ENCODE assay signal across 13 cellular contexts in the genomic region with DNA sequence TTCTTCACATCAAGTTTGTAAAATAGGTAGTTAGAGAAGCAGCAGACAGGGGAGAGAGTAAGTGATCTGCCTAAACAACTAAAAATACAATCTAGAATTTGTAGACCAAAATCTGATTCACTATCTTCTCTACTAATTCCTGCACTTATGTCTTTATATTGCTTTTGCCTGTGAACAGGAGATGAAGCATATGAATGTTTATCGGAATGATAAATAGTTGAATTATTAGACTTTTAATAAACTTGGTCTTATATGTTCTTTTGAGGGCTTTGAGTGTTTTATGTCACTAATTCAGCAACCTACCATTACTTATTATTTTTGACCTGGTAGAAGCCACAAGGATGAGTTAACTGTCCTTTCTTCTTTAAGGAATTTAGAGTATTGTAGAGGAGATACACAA. TPM values are rescaled to one million over a fixed set of nuclear protein-coding genes. Genes with fewer than 3 reads are reported as not detected.
DNase-seq lines count a peak whose midpoint lies in the region; ATAC-seq, FAIRE-seq and TF ChIP-seq lines count a peak whose summit lies in the region.
"Had no signal": no experiment of that assay in that cellular context is flagged by ENCODE, and none has a peak within 500 bp of the region (broad histone marks: within the 10 kb centered on the region; RNA-seq: fewer than 3 reads in every experiment).

No MANE protein-coding gene starts in this region.

- H3K4me1 ChIP-seq in BE2C (no peaks in the 10 kb centered on the region), IMR-90 (ENCODE audit: control insufficient read depth, insufficient read depth, low read length) (no peaks in the 10 kb centered on the region), K562 (replicated peaks in 1 of 2; ENCODE audit: control insufficient read depth in 2 of 2, insufficient read depth in 2 of 2, low read length in 2 of 2) (peaks cover 11 to 25% of the 10 kb centered on the region in 2 experiments; a peak in 4 of 5 replicates), mesendoderm (ENCODE audit: control insufficient read depth, low read depth, low read length) (peaks cover 5% of the 10 kb centered on the region)

- H3K79me1 ChIP-seq in IMR-90 (ENCODE audit: low read depth in 1 of 2, low read length in 2 of 2) (peaks cover 16 to 59% of the 10 kb centered on the region in 2 experiments; a peak in 3 of 4 replicates), mesendoderm (ENCODE audit: low read length) (peaks cover 16% of the 10 kb centered on the region)

- H3K9ac ChIP-seq in IMR-90 (ENCODE audit: low read depth, low read length) (no peak overlapping the region), K562 (ENCODE audit: insufficient read depth in 1 of 2, low read depth in 2 of 2, low read length in 2 of 2) (peak overlapping the region in 1 of 2 experiments; percentile 95; a peak in 2 of 4 replicates), mesendoderm (ENCODE audit: low read length) (no peak overlapping the region)

- no peak for TF ChIP-seq EP300 in K562 (IDR thresholded peaks at IDR 0.05; ENCODE audit: low read length)

- H2BK120ac ChIP-seq in IMR-90 (ENCODE audit: low read depth, low read length): no peak overlapping the region
- no peak overlapping the region for H2BK120ac ChIP-seq in mesendoderm (ENCODE audit: low read depth, low read length)

- H3K18ac ChIP-seq in IMR-90 (ENCODE audit: low read depth, low read length): no peak overlapping the region
- H3K18ac ChIP-seq in mesendoderm (ENCODE audit: low read length): no peak overlapping the region

- dilution Hi-C loops in IMR-90 (cut with HindIII; ENCODE audit: low sequenced_read_pairs, unreplicated experiment): no loop called here

- TF ChIP-seq POLR2A in IMR-90 (IDR thresholded peaks at IDR 0.05; ENCODE audit: low read depth, low read length) (no peak), K562 (conservative IDR thresholded peaks at IDR 0.05) (no peak)

- H3K27me3 ChIP-seq in BE2C (no peaks in the 10 kb centered on the region), IMR-90 (ENCODE audit: control insufficient read depth, insufficient read depth, low read length) (no peaks in the 10 kb centered on the region), K562 (ENCODE audit: control insufficient read depth in 2 of 2, insufficient read depth in 2 of 2, low read length in 2 of 2) (no peaks in the 10 kb centered on the region), mesendoderm (ENCODE audit: insufficient read depth, low read length, poor library complexity) (no peaks in the 10 kb centered on the region)

- H3K14ac ChIP-seq in IMR-90 (replicated peaks; ENCODE audit: low read depth, low read length): no peak overlapping the region

- no peak overlapping the region for H3K4ac ChIP-seq in IMR-90 (ENCODE audit: low read depth, low read length)
- no peak overlapping the region for H3K4ac ChIP-seq in mesendoderm (ENCODE audit: low read depth, low read length)

- H2BK5ac ChIP-seq in IMR-90 (ENCODE audit: low read depth, low read length, poor library complexity, severe bottlenecking) (no peak overlapping the region), mesendoderm (ENCODE audit: low read length) (no peak overlapping the region)

- intact Hi-C loops in IMR-90 (cut with micrococcal nuclease): loop anchor here (2.0 kb wide), 1 partner anchor 18 kb away; no protein-coding TSS in a partner anchor
- intact Hi-C loops in K562 (cut with micrococcal nuclease): no loop called here

- H4K5ac ChIP-seq in IMR-90 (ENCODE audit: low read depth, low read length) (no peak overlapping the region), mesendoderm (ENCODE audit: low read length) (no peak overlapping the region)

- CTCF ChIA-PET in IMR-90 (lab: Yijun Ruan, JAX): interaction anchor here (1.0 kb wide), 1 partner anchor 17 kb away, joined by 3 read pairs; no protein-coding TSS in a partner anchor
- CTCF ChIA-PET in K562 (lab: Yijun Ruan, JAX; ENCODE audit: low intra/inter-chr PET ratio): no interaction called here

- H3K4me3 ChIP-seq in BE2C (ENCODE audit: low read depth, low read length) (peak overlapping the region; percentile 76), IMR-90 (ENCODE audit: insufficient read depth, low read depth, low read length) (no peak overlapping the region), K562 (peak overlapping the region; percentile 76; the same call in 1 of the 2 replicates), mesendoderm (ENCODE audit: low read length) (no peak overlapping the region)

- no peak overlapping the region for H4K91ac ChIP-seq in IMR-90 (ENCODE audit: insufficient read depth, low read depth, low read length)

- H3K23ac ChIP-seq in IMR-90 (ENCODE audit: low read depth, low read length) (peak overlapping the region; percentile 41), mesendoderm (ENCODE audit: low read length) (no peak overlapping the region)

- TF ChIP-seq RAD21 in IMR-90 (IDR thresholded peaks at IDR 0.05; ENCODE audit: low read length) (no peak), K562 (CRISPR knock-in tag; conservative IDR thresholded peaks at IDR 0.05 in 1 of 2, IDR thresholded peaks at IDR 0.05 in 1 of 2) (no peak)

- H2AFZ ChIP-seq in IMR-90 (replicated peaks; ENCODE audit: low read length, poor library complexity) (no peak overlapping the region), K562 (ENCODE audit: low read depth, low read length) (no peak overlapping the region)

- no peak for TF ChIP-seq CTCF in BE2C (IDR thresholded peaks at IDR 0.05; ENCODE audit: low read depth, low read length)
- TF ChIP-seq CTCF in IMR-90 (conservative IDR thresholded peaks at IDR 0.05; ENCODE audit: low read depth, low read length): no peak
- TF ChIP-seq CTCF in K562 (IDR thresholded peaks at IDR 0.05 in 2 of 3, conservative IDR thresholded peaks at IDR 0.05 in 1 of 3; ENCODE audit: insufficient read depth in 2 of 3, low read depth in 1 of 3, low read length in 3 of 3): no peak

- H4K8ac ChIP-seq in IMR-90 (ENCODE audit: low read depth in 2 of 2, low read length in 2 of 2): no peak overlapping the region
- H4K8ac ChIP-seq in mesendoderm (ENCODE audit: low read depth, low read length): no peak overlapping the region

- H2AK5ac ChIP-seq in IMR-90 (ENCODE audit: low read depth, low read length) (no peak overlapping the region), mesendoderm (ENCODE audit: low read length) (no peak overlapping the region)

- H3K27ac ChIP-seq in IMR-90 (ENCODE audit: insufficient read depth, low read length): no peak overlapping the region
- H3K27ac ChIP-seq in K562 (ENCODE audit: extremely low read depth, low read depth, low read length): no peak overlapping the region
- no peak overlapping the region for H3K27ac ChIP-seq in mesendoderm (ENCODE audit: low read depth, low read length)

- no peak overlapping the region for H2BK20ac ChIP-seq in IMR-90 (ENCODE audit: low read depth, low read length)

- BruUV-seq in IMR-90 (replicated peaks; lab: Mats Ljungman, UMichigan): no TSS peak
- no TSS peak for BruUV-seq in K562 (replicated peaks; lab: Mats Ljungman, UMichigan)

- no peak overlapping the region for H3K56ac ChIP-seq in IMR-90 (ENCODE audit: extremely low read depth, insufficient read depth, low read length)
- no peak overlapping the region for H3K56ac ChIP-seq in mesendoderm (ENCODE audit: low read length)

- H3K4me2 ChIP-seq in IMR-90 (ENCODE audit: low read depth, low read length) (peak overlapping the region; percentile 97; the same call in 1 of the 2 replicates), K562 (ENCODE audit: insufficient read depth, low read length) (peak overlapping the region; percentile 86), mesendoderm (ENCODE audit: low read length) (peak overlapping the region; percentile 35)

- peaks cover 19% of the 10 kb centered on the region; the same call in 1 of the 2 replicates for H4K20me1 ChIP-seq in IMR-90 (ENCODE audit: insufficient read depth, low read length)
- no peaks in the 10 kb centered on the region for H4K20me1 ChIP-seq in K562 (replicated peaks; ENCODE audit: control insufficient read depth, insufficient read depth, low read length)

- H3K9me3 ChIP-seq in BE2C: no peaks in the 10 kb centered on the region
- peaks cover under 1% of the 10 kb centered on the region; the same call in 1 of the 2 replicates for H3K9me3 ChIP-seq in IMR-90 (ENCODE audit: control insufficient read depth, insufficient read depth, low read length)
- H3K9me3 ChIP-seq in K562 (replicated peaks; ENCODE audit: control insufficient read depth, insufficient read depth, low read depth, low read length): no peaks in the 10 kb centered on the region

- peaks cover 12% of the 10 kb centered on the region; the same call in 1 of the 2 replicates for H3K36me3 ChIP-seq in BE2C
- peaks cover 7% of the 10 kb centered on the region for H3K36me3 ChIP-seq in IMR-90 (ENCODE audit: control insufficient read depth, insufficient read depth, low read length)
- H3K36me3 ChIP-seq in K562 (ENCODE audit: control insufficient read depth, insufficient read depth, low read length): peaks cover 41% of the 10 kb centered on the region
- H3K36me3 ChIP-seq in mesendoderm (ENCODE audit: control insufficient read depth, insufficient read depth, low read length): peaks cover 2% of the 10 kb centered on the region

- H3K79me2 ChIP-seq in K562 (ENCODE audit: control insufficient read depth, insufficient read depth, low read length): peaks cover 69% of the 10 kb centered on the region
- H3K79me2 ChIP-seq in mesendoderm (ENCODE audit: control insufficient read depth, insufficient read depth, low read length): peaks cover 55% of the 10 kb centered on the region

- POLR2A ChIA-PET in IMR-90 (lab: Charles Lee; ENCODE audit: unreplicated experiment) (no interaction called here), K562 (lab: Yijun Ruan, JAX) (interaction anchor here (1.0 kb wide), 1 partner anchor 54 kb away, joined by 3 read pairs; no protein-coding TSS in a partner anchor)

- no peak for ATAC-seq in IMR-90 (ENCODE audit: low read depth)
- no peak for ATAC-seq in K562
- ATAC-seq in HG03520 (IDR thresholded peaks at IDR 0.05; ENCODE audit: unreplicated experiment): no peak
- ATAC-seq in GM19324 (IDR thresholded peaks at IDR 0.05; ENCODE audit: low FRiP score, unreplicated experiment): no peak
- no peak for ATAC-seq in HG03432 (IDR thresholded peaks at IDR 0.05; ENCODE audit: unreplicated experiment)
- ATAC-seq: activated T-cell treated with anti-CD3 and anti-CD28 coated beads, Interleukin-2, amount 50 U/mL, for 72 hours; stimulated activated naive CD8-positive, alpha-beta T cell treated with anti-CD3 and anti-CD28 coated beads, Interleukin-15, Interleukin-2, amounts not matched to agents 100 U/mL and 50 U/mL, for 24 hours had no signal

- H2BK15ac ChIP-seq in IMR-90 (ENCODE audit: low read depth, low read length) (no peak overlapping the region), mesendoderm (replicated peaks; ENCODE audit: low read depth) (no peak overlapping the region)

- no CpG with 5 or more reads among the region's 1 CpG for WGBS in IMR-90 (ENCODE audit: extremely low coverage in 2 of 2, insufficient read length in 1 of 2), 2 experiments
- 48% methylated on average over 1 of the region's 1 CpG for WGBS in K562 (ENCODE audit: insufficient coverage, low coverage, missing lambda C conversion rate)
- WGBS in mesendoderm (ENCODE audit: extremely low coverage, insufficient coverage, low lambda C conversion rate): 100% methylated on average over 1 of the region's 1 CpG

- H3K9me1 ChIP-seq in IMR-90 (ENCODE audit: insufficient read depth, low read length): peaks cover 18% of the 10 kb centered on the region; the same call in 1 of the 2 replicates
- H3K9me1 ChIP-seq in K562 (ENCODE audit: control insufficient read depth, insufficient read depth, low read length): no peaks in the 10 kb centered on the region

- in situ Hi-C loops in IMR-90 (cut with MboI; ENCODE audit: low sequenced_read_pairs): no loop called here
- in situ Hi-C loops in K562 (cut with MboI): no loop called here

- DNase-seq in BE2C (no peak), IMR-90 (no peak), K562 (ENCODE audit: extremely low read depth in 1 of 4, low spot score in 3 of 4) (no peak), mesendoderm (no peak), NCI-H2029 treated with DMSO at 0.1 percent for 48 hours (lab: John Stamatoyannopoulos, UW) (no peak)
- DNase-seq: activated T-cell treated with anti-CD3 and anti-CD28 coated beads, Interleukin-2, amount 50 U/mL, for 72 hours; EL; KBM-7; stimulated activated CD4-positive, alpha-beta T cell treated with anti-CD3 and anti-CD28 coated beads, Interleukin-4, amount 100 ng/mL, for 24 hours; stimulated activated naive CD8-positive, alpha-beta T cell treated with anti-CD3 and anti-CD28 coated beads, Interleukin-15, Interleukin-2, amounts not matched to agents 100 U/mL and 50 U/mL, for 24 hours had no signal

- H2AK9ac ChIP-seq in IMR-90 (replicated peaks; ENCODE audit: low read depth, low read length, poor library complexity): no peak overlapping the region

- FAIRE-seq in K562 (lab: Jason Lieb, UNC): no peak

RNA-seq across cellular contexts. Expression of a gene that starts 2.3 kb away (rescaled TPM):
- polyA plus RNA-seq in BE2C (2012; ENCODE audit: insufficient read depth, insufficient read length, low read depth): 18.0 TPM
- total RNA-seq in IMR-90 (2012; rRNA removed) (43.6 and 69.4 TPM in 2 replicates), K562 (2014; rRNA removed) (40.8 TPM in 2 replicates), K562 (2014; rRNA removed; fragmentation: Illumina TruSeq; extraction: Trizol) (56.9 and 60.6 TPM in 2 replicates), K562 (2015; rRNA removed; fragmentation: Illumina TruSeq; extraction: Trizol) (52.4 and 59.4 TPM in 2 replicates), K562 (2021) (42.3 and 43.9 TPM in 2 replicates)
- polyA plus RNA-seq in IMR-90 (2012; rRNA removed) (14.7 and 19.0 TPM in 2 replicates), K562 (2011; rRNA removed) (36.6 and 38.4 TPM in 2 replicates), K562 (2014; fragmentation: Illumina TruSeq; extraction: Trizol) (33.6 and 37.8 TPM in 2 replicates), K562 (2014; fragmentation: Nextera tagmentation; extraction: Ambion mirVana) (10 to 100 TPM; 17.4 to 20.4 TPM), K562 (2014; rRNA removed) (26.1 and 26.9 TPM in 2 replicates)
- polyA plus RNA-seq in IMR-90 (2012; cell fraction: cytosol; rRNA removed): 8.0 and 8.4 TPM in 2 replicates
- polyA plus RNA-seq in IMR-90 (2012; cell fraction: nucleus; rRNA removed; ENCODE audit: low replicate concordance): 7.2 and 17.4 TPM in 2 replicates
- total RNA-seq in K562 (2011; cell fraction: chromatin; rRNA removed; ENCODE audit: low replicate concordance): 17.0 and 36.5 TPM in 2 replicates
- total RNA-seq in K562 (2011; cell fraction: nucleolus; rRNA removed): 17.3 and 26.5 TPM in 2 replicates
- 29.8 and 42.3 TPM in 2 replicates for total RNA-seq in K562 (2011; cell fraction: nucleoplasm; rRNA removed)
- 15.0 and 26.2 TPM in 2 replicates for polyA plus RNA-seq in K562 (2011; cell fraction: cytosol; rRNA removed)
- polyA plus RNA-seq in K562 (2011; cell fraction: nucleus; rRNA removed): 19.6 and 27.0 TPM in 2 replicates
- 21.9 and 29.7 TPM in 2 replicates for polyA plus RNA-seq in K562 (2012)
- polyA minus RNA-seq in K562 (2011; rRNA and poly(A)+ RNA removed): 55.3 and 64.0 TPM in 2 replicates
- 21.1 and 24.8 TPM in 2 replicates for polyA minus RNA-seq in K562 (2011; cell fraction: cytosol; rRNA and poly(A)+ RNA removed)
- 25.3 and 40.5 TPM in 2 replicates for polyA minus RNA-seq in K562 (2011; cell fraction: nucleus; rRNA and poly(A)+ RNA removed)
- 47.8 TPM for polyA plus RNA-seq in mesendoderm (2013, experiment 1 of 2)
- polyA plus RNA-seq in mesendoderm (2013, experiment 2 of 2): 49.1 TPM

Comparison
In these comparisons a context has a peak if more than half of its experiments do, and no peak if none do; other contexts are left out.
1. H3K4me3 ChIP-seq: peak in BE2C (single experiment) and K562 (single experiment); none in IMR-90 (single experiment) and mesendoderm (single experiment).
2. H3K4me2 ChIP-seq: peak in every context shown above with its lines; median percentile 97 in IMR-90; 86 in K562; 35 in mesendoderm.